In genomic region chr18:47953471-47953931, GRCh38 we compare ENCODE assay signal across 9 cellular contexts. TPM values are rescaled to one million over a fixed set of nuclear protein-coding genes. Genes with fewer than 3 reads are reported as not detected.
DNase-seq lines count a peak whose midpoint lies in the region; ATAC-seq and TF ChIP-seq lines count a peak whose summit lies in the region.
"Had no signal": no experiment of that assay in that cellular context is flagged by ENCODE, and none has a peak within 500 bp of the region (broad histone marks: within the 10 kb centered on the region; RNA-seq: fewer than 3 reads in every experiment).

No MANE protein-coding gene starts in this region.

- H3K36me3 Mint-ChIP-seq in activated CD4-positive, alpha-beta T cell treated with anti-CD3 and anti-CD28 coated beads, Interleukin-2, amount 10 ng/mL, durations not matched to agents 7 days and 5 days (ENCODE audit: low read depth) = no peaks in the 10 kb centered on the region
- no peaks in the 10 kb centered on the region for H3K36me3 Mint-ChIP-seq in stimulated activated memory B cell treated with anti-CD40 and anti-IgM and Interleukin-4, amounts not matched to agents 10 μg/mL and 1 μg/mL and 100 μg/mL, for 72 hours

- intact Hi-C loops in vagina (cut with DNase I) = no loop called here

- H3K9me3 ChIP-seq in gastroesophageal sphincter = no peaks in the 10 kb centered on the region
- H3K9me3 ChIP-seq in vagina = no peaks in the 10 kb centered on the region

- no peak for TF ChIP-seq EP300 in gastroesophageal sphincter (IDR thresholded peaks at IDR 0.05)

- peaks cover 17% of the 10 kb centered on the region for H3K4me1 Mint-ChIP-seq in activated CD4-positive, alpha-beta T cell treated with anti-CD3 and anti-CD28 coated beads, Interleukin-2, amount 10 ng/mL, durations not matched to agents 7 days and 5 days
- peaks cover 15% of the 10 kb centered on the region for H3K4me1 Mint-ChIP-seq in stimulated activated memory B cell treated with anti-CD40 and anti-IgM and Interleukin-4, amounts not matched to agents 10 μg/mL and 1 μg/mL and 100 μg/mL, for 72 hours
- H3K4me1 Mint-ChIP-seq: nephron had no signal

- TF ChIP-seq POLR2A in gastroesophageal sphincter (IDR thresholded peaks at IDR 0.05) = no peak
- TF ChIP-seq POLR2A in vagina (IDR thresholded peaks at IDR 0.05) = no peak

- H3K4me1 ChIP-seq in gastroesophageal sphincter = no peaks in the 10 kb centered on the region
- no peaks in the 10 kb centered on the region for H3K4me1 ChIP-seq in vagina

- ATAC-seq in GM21576 (IDR thresholded peaks at IDR 0.05; ENCODE audit: unreplicated experiment) = peak; percentile 77
- peak; percentile 61 for ATAC-seq in gastroesophageal sphincter
- ATAC-seq in stimulated activated memory B cell treated with anti-CD40 and anti-IgM and Interleukin-4, amounts not matched to agents 10 μg/mL and 1 μg/mL and 100 μg/mL, for 72 hours = peak; percentile 98

- no peaks in the 10 kb centered on the region for H3K9me3 Mint-ChIP-seq in activated CD4-positive, alpha-beta T cell treated with anti-CD3 and anti-CD28 coated beads, Interleukin-2, amount 10 ng/mL, durations not matched to agents 7 days and 5 days
- peaks cover 1% of the 10 kb centered on the region for H3K9me3 Mint-ChIP-seq in stimulated activated memory B cell treated with anti-CD40 and anti-IgM and Interleukin-4, amounts not matched to agents 10 μg/mL and 1 μg/mL and 100 μg/mL, for 72 hours
- H3K9me3 Mint-ChIP-seq: nephron had no signal

- H3K27ac ChIP-seq in gastroesophageal sphincter (no peak overlapping the region), vagina (no peak overlapping the region)

- H3K4me3 Mint-ChIP-seq in activated CD4-positive, alpha-beta T cell treated with anti-CD3 and anti-CD28 coated beads, Interleukin-2, amount 10 ng/mL, durations not matched to agents 7 days and 5 days = no peak overlapping the region
- H3K4me3 Mint-ChIP-seq in stimulated activated memory B cell treated with anti-CD40 and anti-IgM and Interleukin-4, amounts not matched to agents 10 μg/mL and 1 μg/mL and 100 μg/mL, for 72 hours = peak overlapping the region; percentile 38
- H3K4me3 Mint-ChIP-seq: nephron had no signal

- H3K27ac Mint-ChIP-seq in activated CD4-positive, alpha-beta T cell treated with anti-CD3 and anti-CD28 coated beads, Interleukin-2, amount 10 ng/mL, durations not matched to agents 7 days and 5 days = peak overlapping the region; percentile 84
- no peak overlapping the region for H3K27ac Mint-ChIP-seq in stimulated activated memory B cell treated with anti-CD40 and anti-IgM and Interleukin-4, amounts not matched to agents 10 μg/mL and 1 μg/mL and 100 μg/mL, for 72 hours
- H3K27ac Mint-ChIP-seq: nephron had no signal

- H3K4me3 ChIP-seq in gastroesophageal sphincter (no peak overlapping the region), vagina (no peak overlapping the region)

- POLR2A ChIA-PET in activated CD4-positive, alpha-beta T cell treated with anti-CD3 and anti-CD28 coated beads, Interleukin-2, amount 10 ng/mL, durations not matched to agents 7 days and 5 days (lab: Charles Lee) = interaction anchor here (0.5 kb wide), 1 partner anchor 105 kb away, joined by 6 read pairs; no protein-coding TSS in a partner anchor

- H3K36me3 ChIP-seq in gastroesophageal sphincter = no peaks in the 10 kb centered on the region
- H3K36me3 ChIP-seq in vagina = no peaks in the 10 kb centered on the region

- H3K27me3 Mint-ChIP-seq in activated CD4-positive, alpha-beta T cell treated with anti-CD3 and anti-CD28 coated beads, Interleukin-2, amount 10 ng/mL, durations not matched to agents 7 days and 5 days = peaks cover 19% of the 10 kb centered on the region
- peaks cover 43% of the 10 kb centered on the region for H3K27me3 Mint-ChIP-seq in stimulated activated memory B cell treated with anti-CD40 and anti-IgM and Interleukin-4, amounts not matched to agents 10 μg/mL and 1 μg/mL and 100 μg/mL, for 72 hours

- CTCF ChIA-PET in activated CD4-positive, alpha-beta T cell treated with anti-CD3 and anti-CD28 coated beads, Interleukin-2, amount 10 ng/mL, durations not matched to agents 7 days and 5 days (lab: Charles Lee) = interaction anchor here (0.6 to 1.0 kb wide), 2 partner anchors 15 to 20 kb away, joined by 3 read pairs; no protein-coding TSS in a partner anchor

- DNase-seq in DMS53 (lab: John Stamatoyannopoulos, UW) (peak; percentile 25), DMS53 treated with DMSO at 0.1 percent for 48 hours (lab: John Stamatoyannopoulos, UW; ENCODE audit: unreplicated experiment) (no peak), M059J (ENCODE audit: low read depth) (peak; percentile 91), vagina (ENCODE audit: extremely low spot score in 2 of 2) (no peak)
- DNase-seq in activated CD4-positive, alpha-beta T cell treated with anti-CD3 and anti-CD28 coated beads, Interleukin-2, amount 10 ng/mL, durations not matched to agents 7 days and 5 days = peak; percentile 57

- H3K27me3 ChIP-seq in gastroesophageal sphincter (peaks cover 4% of the 10 kb centered on the region), vagina (no peaks in the 10 kb centered on the region)

- TF ChIP-seq CTCF in gastroesophageal sphincter (IDR thresholded peaks at IDR 0.05) (no peak), vagina (IDR thresholded peaks at IDR 0.05) (no peak)

- 34 to 46% methylated on average over 6 of the region's 6 CpGs for WGBS in gastroesophageal sphincter (ENCODE audit: low coverage in 1 of 2), 2 donors

RNA-seq across cellular contexts. Expression of gene SMAD2, which starts 23.0 kb away (rescaled TPM):
- 124 and 171 TPM in 2 replicates for total RNA-seq in M059J (2014; rRNA removed; shearing (Covaris generic))
- 100 to 1,000 TPM; 141 to 158 TPM for total RNA-seq in activated CD4-positive, alpha-beta T cell treated with anti-CD3 and anti-CD28 coated beads, Interleukin-2, amount 10 ng/mL, durations not matched to agents 7 days and 5 days
- 100 to 1,000 TPM in 2 of 4 donors, 10 to 100 TPM in 2; 76.5 to 143 (median 109) TPM for total RNA-seq in gastroesophageal sphincter
- total RNA-seq in vagina = 28.5 TPM

Comparison
In these comparisons a context has a peak if more than half of its experiments do, and no peak if none do; other contexts are left out.
1. DNase-seq: peak in DMS53 (single experiment), M059J (single experiment) and activated CD4-positive, alpha-beta T cell treated with anti-CD3 and anti-CD28 coated beads, Interleukin-2, amount 10 ng/mL, durations not matched to agents 7 days and 5 days (single experiment); none in DMS53 treated with DMSO at 0.1 percent for 48 hours (single experiment) and vagina (0 of 2).
2. Peak in every context shown above with its lines, with median percentiles within 50 percentile points of each other: ATAC-seq.